ENCODE assay signal across 8 cellular contexts in genomic region chr1:65065535-65066378, GRCh38.
DNase-seq lines count a peak whose midpoint lies in the region; ATAC-seq and TF ChIP-seq lines count a peak whose summit lies in the region.

No MANE protein-coding gene starts in this region.

- no peaks in the 10 kb centered on the region for H3K9me3 Mint-ChIP-seq in naive thymus-derived CD8-positive, alpha-beta T cell

- H3K9me3 ChIP-seq in esophagus muscularis mucosa: no peaks in the 10 kb centered on the region

- POLR2A ChIA-PET in naive thymus-derived CD8-positive, alpha-beta T cell (lab: Charles Lee): interaction anchor here (0.7 to 3.4 kb wide), 11 partner anchors 9 to 198 kb away, joined by 3 to 33 read pairs (median 5); partner anchors contain the start of gene JAK1

- H3K27me3 ChIP-seq in esophagus muscularis mucosa: no peaks in the 10 kb centered on the region

- H3K27ac ChIP-seq in esophagus muscularis mucosa (replicated peaks in 1 of 4): peak overlapping the region; percentile 98 to 100 (median 99)

- peak overlapping the region; percentile 88 to 99 (median 96) for H3K4me3 Mint-ChIP-seq in naive thymus-derived CD8-positive, alpha-beta T cell

- peaks cover 0 to 14% (median 12%) of the 10 kb centered on the region in 3 donors for H3K36me3 Mint-ChIP-seq in naive thymus-derived CD8-positive, alpha-beta T cell

- intact Hi-C loops in esophagus muscularis mucosa (cut with DNase I): loop anchor here (5.0 kb wide), 3 partner anchors 63 to 98 kb away; partner anchors contain the start of genes AK4 and JAK1

- peaks cover 37 to 76% (median 69%) of the 10 kb centered on the region in 4 donors for H3K4me1 Mint-ChIP-seq in naive thymus-derived CD8-positive, alpha-beta T cell

- TF ChIP-seq EP300 in esophagus muscularis mucosa (IDR thresholded peaks at IDR 0.05): no peak

- peak overlapping the region; percentile 83 to 95 (median 90) for H3K4me3 ChIP-seq in esophagus muscularis mucosa

- TF ChIP-seq CTCF in esophagus muscularis mucosa (IDR thresholded peaks at IDR 0.05): no peak

- WGBS in esophagus muscularis mucosa: 16% methylated on average over 15 of the region's 15 CpGs

- no peaks in the 10 kb centered on the region for H3K27me3 Mint-ChIP-seq in naive thymus-derived CD8-positive, alpha-beta T cell

- peaks cover 31 to 64% (median 59%) of the 10 kb centered on the region in 4 donors for H3K4me1 ChIP-seq in esophagus muscularis mucosa

- ATAC-seq in naive thymus-derived CD8-positive, alpha-beta T cell: no peak
- no peak for ATAC-seq in HG03520 (IDR thresholded peaks at IDR 0.05; ENCODE audit: unreplicated experiment)
- no peak for ATAC-seq in HG02798 (IDR thresholded peaks at IDR 0.05; ENCODE audit: poor library complexity, unreplicated experiment)

- no peak for TF ChIP-seq POLR2A in esophagus muscularis mucosa (IDR thresholded peaks at IDR 0.05; ENCODE audit: low read depth)

- peaks cover 0 to 6% (median 0%) of the 10 kb centered on the region in 4 donors for H3K36me3 ChIP-seq in esophagus muscularis mucosa

- peak overlapping the region; percentile 89 to 99 (median 98) for H3K27ac Mint-ChIP-seq in naive thymus-derived CD8-positive, alpha-beta T cell

- DNase-seq in DMS79 treated with DMSO at 0.1 percent for 48 hours (lab: John Stamatoyannopoulos, UW): peak; percentile 25
- no peak for DNase-seq in DMS79 (lab: John Stamatoyannopoulos, UW)
- DNase-seq in RKO (ENCODE audit: low spot score): peak; percentile 12
- no peak for DNase-seq in esophagus muscularis mucosa (ENCODE audit: extremely low spot score)
- peak in 4 of 10 donors; percentile 16 to 61 (median 17) for DNase-seq in naive thymus-derived CD8-positive, alpha-beta T cell
- no peak for DNase-seq in NOMO-1 (lab: John Stamatoyannopoulos, UW; ENCODE audit: unreplicated experiment in 2 of 2)

Comparison
In these comparisons a context has a peak if more than half of its experiments do, and no peak if none do; other contexts are left out.
1. DNase-seq: peak in DMS79 treated with DMSO at 0.1 percent for 48 hours (single experiment) and RKO (single experiment); none in DMS79 (single experiment), esophagus muscularis mucosa (single experiment) and NOMO-1 (0 of 2).